ENCODE assay signal across 16 cellular contexts in genomic region chr12:76042147-76042546, GRCh38. TPM values are rescaled to one million over a fixed set of nuclear protein-coding genes. Genes with fewer than 3 reads are reported as not detected.
DNase-seq lines count a peak whose midpoint lies in the region; ATAC-seq and TF ChIP-seq lines count a peak whose summit lies in the region.
"Had no signal": no experiment of that assay in that cellular context is flagged by ENCODE, and none has a peak within 500 bp of the region (broad histone marks: within the 10 kb centered on the region; RNA-seq: fewer than 3 reads in every experiment).

No MANE protein-coding gene starts in this region.

- H3K36me3 Mint-ChIP-seq in WTC11: peaks cover 18% of the 10 kb centered on the region
- peaks cover 13% of the 10 kb centered on the region for H3K36me3 Mint-ChIP-seq in neural progenitor cell

- POLR2A ChIA-PET in WTC11 (lab: Charles Lee): no interaction called here

- peaks cover 35% of the 10 kb centered on the region for H4K20me1 ChIP-seq in neural progenitor cell (ENCODE audit: low read depth)

- no peaks in the 10 kb centered on the region for H3K79me2 ChIP-seq in neural progenitor cell (ENCODE audit: low read depth)

- no peak overlapping the region for H3K27ac ChIP-seq in neural progenitor cell
- H3K27ac ChIP-seq: HL-60, SJSA1 had no signal

- H2AFZ ChIP-seq in neural progenitor cell (replicated peaks): no peak overlapping the region

- TF ChIP-seq CTCF in WTC11 (IDR thresholded peaks at IDR 0.05) (no peak), fibroblast of villous mesenchyme (IDR thresholded peaks at IDR 0.05; ENCODE audit: insufficient read depth, low read depth, low read length) (no peak), neural progenitor cell (IDR thresholded peaks at IDR 0.05) (no peak)

- H3K4me2 ChIP-seq in neural progenitor cell: no peak overlapping the region

- H3K27ac Mint-ChIP-seq in WTC11 (peak overlapping the region; percentile 13; the same call in 1 of the 2 replicates), neural progenitor cell (no peak overlapping the region)

- DNase-seq in NCI-H510A treated with DMSO at 0.1 percent for 48 hours (lab: John Stamatoyannopoulos, UW) (peak; percentile 17), NCI-H510A (lab: John Stamatoyannopoulos, UW) (no peak), LHCN-M2 (ENCODE audit: low read depth) (peak; percentile 74), WTC11 (ENCODE audit: low spot score) (no peak), fibroblast of villous mesenchyme (ENCODE audit: low read depth) (peak; percentile 60), DMS79 (lab: John Stamatoyannopoulos, UW) (no peak), neural progenitor cell (ENCODE audit: low spot score) (no peak)
- DNase-seq: C1 segment of cervical spinal cord, H9, KG1, NCI-H1105 treated with DMSO at 0.1 percent for 48 hours, NCI-H446 treated with DMSO at 0.1 percent for 48 hours, RPMI8226 had no signal

- peaks cover 61% of the 10 kb centered on the region for H3F3A ChIP-seq in neural progenitor cell (ENCODE audit: low read depth)

- CTCF ChIA-PET in WTC11 (lab: Charles Lee): no interaction called here

- H3K4me1 ChIP-seq in neural progenitor cell: peaks cover 12% of the 10 kb centered on the region

- no peaks in the 10 kb centered on the region for H3K9me3 ChIP-seq in neural progenitor cell (ENCODE audit: low read depth)
- H3K9me3 ChIP-seq: SJSA1 had no signal

- peaks cover 9% of the 10 kb centered on the region for H3K36me3 ChIP-seq in neural progenitor cell

- no peak overlapping the region for H3K4me3 Mint-ChIP-seq in WTC11
- H3K4me3 Mint-ChIP-seq in neural progenitor cell: no peak overlapping the region
- H3K4me3 Mint-ChIP-seq: H9 had no signal

- ATAC-seq in WTC11: no peak
- ATAC-seq in HG03342 (IDR thresholded peaks at IDR 0.05; ENCODE audit: unreplicated experiment): no peak

- H3K9me3 Mint-ChIP-seq in WTC11 (no peaks in the 10 kb centered on the region), neural progenitor cell (no peaks in the 10 kb centered on the region)
- H3K9me3 Mint-ChIP-seq: H9 had no signal

- no peak overlapping the region for H3K9ac ChIP-seq in neural progenitor cell

- H3K27me3 ChIP-seq in neural progenitor cell: no peaks in the 10 kb centered on the region
- H3K27me3 ChIP-seq: SJSA1 had no signal

- peaks cover 45% of the 10 kb centered on the region for H3K4me1 Mint-ChIP-seq in WTC11
- H3K4me1 Mint-ChIP-seq in neural progenitor cell: peaks cover 8% of the 10 kb centered on the region

- H3K4me3 ChIP-seq in fibroblast of villous mesenchyme (ENCODE audit: low read depth, low read length) (no peak overlapping the region), neural progenitor cell (no peak overlapping the region)
- H3K4me3 ChIP-seq: SJSA1 had no signal

- H3K27me3 Mint-ChIP-seq in WTC11 (ENCODE audit: low read depth): no peaks in the 10 kb centered on the region
- peaks cover 4% of the 10 kb centered on the region for H3K27me3 Mint-ChIP-seq in neural progenitor cell (ENCODE audit: insufficient read depth, low read depth)

TF ChIP-seq in WTC11, 78 proteins besides CTCF, POLR2A, EP300 and RAD21 (continues in another document):
- TF ChIP-seq IRF1 (CRISPR knock-in tag; IDR thresholded peaks at IDR 0.05) (no peak), JUN (CRISPR knock-in tag; IDR thresholded peaks at IDR 0.05) (no peak), ZNF416 (CRISPR knock-in tag; IDR thresholded peaks at IDR 0.05) (no peak), MAX (CRISPR knock-in tag; IDR thresholded peaks at IDR 0.05) (no peak), FOXK1 (CRISPR knock-in tag; IDR thresholded peaks at IDR 0.05) (no peak), HMGA2 (CRISPR knock-in tag; IDR thresholded peaks at IDR 0.05) (no peak), ATF3 (CRISPR knock-in tag; conservative IDR thresholded peaks at IDR 0.05) (no peak), E2F4 (CRISPR knock-in tag; IDR thresholded peaks at IDR 0.05; ENCODE audit: borderline replicate concordance, low read depth) (no peak), ZNF219 (CRISPR knock-in tag; IDR thresholded peaks at IDR 0.05; ENCODE audit: borderline replicate concordance) (no peak), FOXP4 (CRISPR knock-in tag; IDR thresholded peaks at IDR 0.05) (no peak), MLX (CRISPR knock-in tag; IDR thresholded peaks at IDR 0.05) (no peak), CREM (CRISPR knock-in tag; IDR thresholded peaks at IDR 0.05) (no peak), STAT6 (CRISPR knock-in tag; conservative IDR thresholded peaks at IDR 0.05; ENCODE audit: low read depth) (no peak), NFYB (CRISPR knock-in tag; conservative IDR thresholded peaks at IDR 0.05; ENCODE audit: low read depth) (no peak), TEAD4 (CRISPR knock-in tag; IDR thresholded peaks at IDR 0.05) (no peak), RORB (CRISPR knock-in tag; IDR thresholded peaks at IDR 0.05) (no peak)

RNA-seq across cellular contexts. Expression of gene PHLDA1, which starts 10.6 kb away (rescaled TPM):
- total RNA-seq in LHCN-M2 (2014; rRNA removed): 191 TPM in 2 replicates
- polyA plus RNA-seq in LHCN-M2 (2012): 32.0 TPM
- 34.9 to 51.3 TPM (median 51.1 TPM) in 3 replicates for total RNA-seq in WTC11 (2021)
- total RNA-seq in fibroblast of villous mesenchyme: 68.3 and 70.4 TPM in 2 replicates
- total RNA-seq in neural progenitor cell (ENCODE audit: low replicate concordance): 1.1 and 1.2 TPM in 2 replicates

RNA-seq across cellular contexts. Expression of gene NAP1L1, which starts 42.3 kb away (rescaled TPM):
- total RNA-seq in LHCN-M2 (2014; rRNA removed) (397 and 482 TPM in 2 replicates), WTC11 (2021) (946 to 1,010 TPM (median 968 TPM) in 3 replicates), fibroblast of villous mesenchyme (188 and 233 TPM in 2 replicates), neural progenitor cell (ENCODE audit: low replicate concordance) (907 and 1,539 TPM in 2 replicates)
- polyA plus RNA-seq in LHCN-M2 (2012): 734 TPM

Comparison
In these comparisons a context has a peak if more than half of its experiments do, and no peak if none do; other contexts are left out.
1. DNase-seq: peak in NCI-H510A treated with DMSO at 0.1 percent for 48 hours (single experiment), LHCN-M2 (single experiment) and fibroblast of villous mesenchyme (single experiment); none in NCI-H510A (single experiment), WTC11 (single experiment), DMS79 (single experiment) and neural progenitor cell (single experiment).
2. RNA of gene PHLDA1, which starts 10.6 kb away (total RNA-seq): 191 TPM in LHCN-M2, 68.3 to 70.4 TPM in fibroblast of villous mesenchyme and 34.9 to 51.3 TPM in WTC11; 1.1 to 1.2 TPM in neural progenitor cell; every median in the first group is over 10 times any median in the second.